In genomic region chr19:18588611-18589379, GRCh38 we compare ENCODE assay signal across 8 cellular contexts. TPM values are rescaled to one million over a fixed set of nuclear protein-coding genes. Genes with fewer than 3 reads are reported as not detected.
DNase-seq lines count a peak whose midpoint lies in the region; ATAC-seq and TF ChIP-seq lines count a peak whose summit lies in the region.

TSS of gene REX1BD (plus strand) at chr19:18588798. CDS start at chr19:18588802, 4 bp downstream.

- DNase-seq in GM13977 (ENCODE audit: low spot score) (peak; percentile 88), NCI-H1694 treated with DMSO at 0.1 percent for 48 hours (lab: John Stamatoyannopoulos, UW) (peak; percentile 78), T-helper 22 cell (ENCODE audit: low read depth) (peak; percentile 87), ascending aorta (ENCODE audit: low spot score in 2 of 2) (peak in 1 of 2 donors; percentile 90), hepatocyte (ENCODE audit: low spot score) (peak; percentile 90), retinal pigment epithelial cell (ENCODE audit: low read depth) (peak; percentile 33)

- intact Hi-C loops in ascending aorta (cut with DNase I), result loop anchor here (2.0 kb wide), 1 partner anchor 138 kb away; no protein-coding TSS in a partner anchor

- ATAC-seq in HG02852 (IDR thresholded peaks at IDR 0.05; ENCODE audit: unreplicated experiment), result peak; percentile 73
- no peak for ATAC-seq in GM18870 (IDR thresholded peaks at IDR 0.05; ENCODE audit: unreplicated experiment)

- H3K27me3 ChIP-seq in ascending aorta (no peaks in the 10 kb centered on the region), hepatocyte (no peaks in the 10 kb centered on the region)

- no peaks in the 10 kb centered on the region for H3K9me3 ChIP-seq in ascending aorta
- H3K9me3 ChIP-seq in hepatocyte (ENCODE audit: low read depth), result no peaks in the 10 kb centered on the region

- 1% methylated on average over 45 of the region's 72 CpGs for WGBS in hepatocyte (ENCODE audit: low lambda C conversion rate, missing lambda C conversion rate)

- TF ChIP-seq CTCF in GM13977 (IDR thresholded peaks at IDR 0.05; ENCODE audit: extremely low read depth, insufficient read depth, missing control alignments) (peak; percentile 97), ascending aorta (IDR thresholded peaks at IDR 0.05) (peak; percentile 85 to 86 (median 86)), hepatocyte (IDR thresholded peaks at IDR 0.05; ENCODE audit: poor library complexity) (peak; percentile 91), retinal pigment epithelial cell (conservative IDR thresholded peaks at IDR 0.05; ENCODE audit: low read depth, low read length) (peak; percentile 79)

- H3K4me2 ChIP-seq in hepatocyte, result peak within 1 kb of the TSS; percentile 100

- H3K4me3 ChIP-seq in ascending aorta (peak within 1 kb of the TSS; percentile 83 to 87), hepatocyte (peak within 1 kb of the TSS; percentile 78), retinal pigment epithelial cell (ENCODE audit: low read length) (peak within 1 kb of the TSS; percentile 59)

- in situ Hi-C loops in GM13977 (cut with MboI; ENCODE audit: low pct_unique_long_range_greater_than_20kb, low sequenced_read_pairs, unreplicated experiment), result no loop called here

- H4K20me1 ChIP-seq in hepatocyte (ENCODE audit: insufficient read depth, poor library complexity, severe bottlenecking), result no peaks in the 10 kb centered on the region

- H3K36me3 ChIP-seq in ascending aorta (peaks cover 5 to 8% of the 10 kb centered on the region in 2 donors), hepatocyte (replicated peaks; ENCODE audit: insufficient read depth, low read depth) (no peaks in the 10 kb centered on the region)

- peaks cover 4% of the 10 kb centered on the region for H3K79me2 ChIP-seq in hepatocyte

- H3K27ac ChIP-seq in ascending aorta (peak within 1 kb of the TSS; percentile 81), hepatocyte (peak within 1 kb of the TSS; percentile 81)

- H3K9me2 ChIP-seq in hepatocyte (replicated peaks; ENCODE audit: insufficient read depth), result no peaks in the 10 kb centered on the region

- peaks cover 6 to 12% of the 10 kb centered on the region in 2 donors for H3K4me1 ChIP-seq in ascending aorta
- H3K4me1 ChIP-seq in hepatocyte (ENCODE audit: insufficient read depth), result peaks cover 16% of the 10 kb centered on the region

- H2AFZ ChIP-seq in hepatocyte, result peak within 1 kb of the TSS; percentile 94

RNA-seq across cellular contexts. Expression of gene REX1BD, which starts in this region (rescaled TPM):
- 173 TPM for total RNA-seq in ascending aorta
- total RNA-seq in hepatocyte, result 59.9 and 62.6 TPM in 2 replicates
- 105 and 131 TPM in 2 replicates for polyA plus RNA-seq in hepatocyte
